ENCODE assay signal across 1 cellular context in the genomic region with DNA sequence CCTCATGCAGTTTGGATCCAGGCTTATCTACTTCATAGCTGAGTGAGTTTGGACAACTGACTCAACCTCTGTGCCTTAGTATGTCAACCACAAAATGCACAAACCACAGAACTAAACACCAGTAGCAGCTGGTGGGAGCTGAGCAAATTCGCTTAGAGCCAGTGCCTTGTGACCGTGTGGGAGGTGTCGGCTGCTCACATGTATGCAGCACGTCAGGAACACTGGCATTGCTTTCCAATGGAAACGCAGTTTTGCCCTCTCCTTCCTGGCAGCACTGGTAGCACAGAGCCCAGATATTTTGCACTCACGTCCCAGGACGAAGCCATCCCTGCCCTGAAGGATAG.
TF ChIP-seq lines count a peak whose summit lies in the region.

No MANE protein-coding gene starts in this region.

TF ChIP-seq in K562, 482 proteins besides CTCF, POLR2A, EP300 and RAD21 (continued from another document):
- TF ChIP-seq, protein P1, sequence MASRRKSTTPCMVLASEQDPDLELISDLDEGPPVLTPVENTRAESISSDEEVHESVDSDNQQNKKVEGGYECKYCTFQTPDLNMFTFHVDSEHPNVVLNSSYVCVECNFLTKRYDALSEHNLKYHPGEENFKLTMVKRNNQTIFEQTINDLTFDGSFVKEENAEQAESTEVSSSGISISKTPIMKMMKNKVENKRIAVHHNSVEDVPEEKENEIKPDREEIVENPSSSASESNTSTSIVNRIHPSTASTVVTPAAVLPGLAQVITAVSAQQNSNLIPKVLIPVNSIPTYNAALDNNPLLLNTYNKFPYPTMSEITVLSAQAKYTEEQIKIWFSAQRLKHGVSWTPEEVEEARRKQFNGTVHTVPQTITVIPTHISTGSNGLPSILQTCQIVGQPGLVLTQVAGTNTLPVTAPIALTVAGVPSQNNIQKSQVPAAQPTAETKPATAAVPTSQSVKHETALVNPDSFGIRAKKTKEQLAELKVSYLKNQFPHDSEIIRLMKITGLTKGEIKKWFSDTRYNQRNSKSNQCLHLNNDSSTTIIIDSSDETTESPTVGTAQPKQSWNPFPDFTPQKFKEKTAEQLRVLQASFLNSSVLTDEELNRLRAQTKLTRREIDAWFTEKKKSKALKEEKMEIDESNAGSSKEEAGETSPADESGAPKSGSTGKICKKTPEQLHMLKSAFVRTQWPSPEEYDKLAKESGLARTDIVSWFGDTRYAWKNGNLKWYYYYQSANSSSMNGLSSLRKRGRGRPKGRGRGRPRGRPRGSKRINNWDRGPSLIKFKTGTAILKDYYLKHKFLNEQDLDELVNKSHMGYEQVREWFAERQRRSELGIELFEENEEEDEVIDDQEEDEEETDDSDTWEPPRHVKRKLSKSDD (conservative IDR thresholded peaks at IDR 0.05; ENCODE audit: low read length): no peak
- no peak for TF ChIP-seq NR2C1 (IDR thresholded peaks at IDR 0.05)
- TF ChIP-seq NR2C1 (tag; IDR thresholded peaks at IDR 0.05): no peak
- TF ChIP-seq, protein P2, sequence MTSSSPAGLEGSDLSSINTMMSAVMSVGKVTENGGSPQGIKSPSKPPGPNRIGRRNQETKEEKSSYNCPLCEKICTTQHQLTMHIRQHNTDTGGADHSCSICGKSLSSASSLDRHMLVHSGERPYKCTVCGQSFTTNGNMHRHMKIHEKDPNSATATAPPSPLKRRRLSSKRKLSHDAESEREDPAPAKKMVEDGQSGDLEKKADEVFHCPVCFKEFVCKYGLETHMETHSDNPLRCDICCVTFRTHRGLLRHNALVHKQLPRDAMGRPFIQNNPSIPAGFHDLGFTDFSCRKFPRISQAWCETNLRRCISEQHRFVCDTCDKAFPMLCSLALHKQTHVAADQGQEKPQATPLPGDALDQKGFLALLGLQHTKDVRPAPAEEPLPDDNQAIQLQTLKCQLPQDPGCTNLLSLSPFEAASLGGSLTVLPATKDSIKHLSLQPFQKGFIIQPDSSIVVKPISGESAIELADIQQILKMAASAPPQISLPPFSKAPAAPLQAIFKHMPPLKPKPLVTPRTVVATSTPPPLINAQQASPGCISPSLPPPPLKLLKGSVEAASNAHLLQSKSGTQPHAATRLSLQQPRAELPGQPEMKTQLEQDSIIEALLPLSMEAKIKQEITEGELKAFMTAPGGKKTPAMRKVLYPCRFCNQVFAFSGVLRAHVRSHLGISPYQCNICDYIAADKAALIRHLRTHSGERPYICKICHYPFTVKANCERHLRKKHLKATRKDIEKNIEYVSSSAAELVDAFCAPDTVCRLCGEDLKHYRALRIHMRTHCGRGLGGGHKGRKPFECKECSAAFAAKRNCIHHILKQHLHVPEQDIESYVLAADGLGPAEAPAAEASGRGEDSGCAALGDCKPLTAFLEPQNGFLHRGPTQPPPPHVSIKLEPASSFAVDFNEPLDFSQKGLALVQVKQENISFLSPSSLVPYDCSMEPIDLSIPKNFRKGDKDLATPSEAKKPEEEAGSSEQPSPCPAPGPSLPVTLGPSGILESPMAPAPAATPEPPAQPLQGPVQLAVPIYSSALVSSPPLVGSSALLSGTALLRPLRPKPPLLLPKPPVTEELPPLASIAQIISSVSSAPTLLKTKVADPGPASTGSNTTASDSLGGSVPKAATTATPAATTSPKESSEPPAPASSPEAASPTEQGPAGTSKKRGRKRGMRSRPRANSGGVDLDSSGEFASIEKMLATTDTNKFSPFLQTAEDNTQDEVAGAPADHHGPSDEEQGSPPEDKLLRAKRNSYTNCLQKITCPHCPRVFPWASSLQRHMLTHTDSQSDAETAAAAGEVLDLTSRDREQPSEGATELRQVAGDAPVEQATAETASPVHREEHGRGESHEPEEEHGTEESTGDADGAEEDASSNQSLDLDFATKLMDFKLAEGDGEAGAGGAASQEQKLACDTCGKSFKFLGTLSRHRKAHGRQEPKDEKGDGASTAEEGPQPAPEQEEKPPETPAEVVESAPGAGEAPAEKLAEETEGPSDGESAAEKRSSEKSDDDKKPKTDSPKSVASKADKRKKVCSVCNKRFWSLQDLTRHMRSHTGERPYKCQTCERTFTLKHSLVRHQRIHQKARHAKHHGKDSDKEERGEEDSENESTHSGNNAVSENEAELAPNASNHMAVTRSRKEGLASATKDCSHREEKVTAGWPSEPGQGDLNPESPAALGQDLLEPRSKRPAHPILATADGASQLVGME (CRISPR knock-in tag; IDR thresholded peaks at IDR 0.05): no peak
- no peak for TF ChIP-seq KAT7 (CRISPR knock-in tag; IDR thresholded peaks at IDR 0.05; ENCODE audit: borderline replicate concordance)
